ENCODE assay signal across 8 cellular contexts in the genomic region with DNA sequence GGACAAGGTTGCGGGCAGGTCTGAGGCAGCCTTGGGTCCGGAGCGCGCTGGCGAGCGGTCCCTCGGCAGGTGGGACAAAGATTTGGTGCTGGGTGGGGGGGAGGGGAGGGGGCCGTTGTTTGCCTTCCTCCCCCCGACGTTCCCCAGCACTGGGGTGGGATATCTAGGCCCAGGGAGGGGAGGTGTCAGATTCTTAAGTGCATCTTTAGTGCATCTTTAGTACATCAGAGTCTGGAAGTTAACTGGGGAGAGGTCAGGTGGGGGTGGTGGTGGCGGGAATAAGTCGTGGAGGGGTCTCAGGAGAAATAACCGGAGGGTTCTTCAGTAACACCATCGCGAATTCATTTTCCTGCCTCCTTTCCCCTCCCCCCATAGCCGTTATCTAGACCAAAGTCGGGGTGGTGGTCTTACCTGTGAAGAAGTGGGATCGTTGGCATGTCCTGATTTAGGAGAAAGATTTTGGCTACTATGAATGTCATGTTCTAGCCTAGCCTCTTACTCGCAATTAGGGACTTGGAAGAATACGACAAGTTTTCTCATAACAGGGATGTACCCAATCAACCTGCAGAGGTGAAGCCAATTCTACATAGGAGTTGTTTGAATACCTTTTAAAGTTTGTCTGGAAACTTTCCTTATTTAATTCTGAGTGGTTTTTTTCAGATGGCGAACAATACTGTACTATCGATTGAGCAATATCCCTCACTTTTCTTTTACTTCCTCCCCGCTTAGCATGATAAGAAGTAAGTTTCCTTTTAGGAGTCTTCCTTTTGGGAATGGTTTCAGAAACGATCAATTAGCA. TPM values are rescaled to one million over a fixed set of nuclear protein-coding genes. Genes with fewer than 3 reads are reported as not detected.
DNase-seq lines count a peak whose midpoint lies in the region; ATAC-seq, FAIRE-seq and TF ChIP-seq lines count a peak whose summit lies in the region.

No MANE protein-coding gene starts in this region.

- TF ChIP-seq RAD21 in GM12878 (IDR thresholded peaks at IDR 0.05; ENCODE audit: insufficient read depth, low read depth, low read length) = no peak

- FAIRE-seq in GM12878 (lab: Jason Lieb, UNC) = no peak

- peak; percentile 23 for DNase-seq in ELR (ENCODE audit: low read depth)
- DNase-seq in KBM-7 = peak; percentile 41
- DNase-seq in GM12878 (ENCODE audit: low read depth, low spot score) = no peak
- DNase-seq in lung (ENCODE audit: low spot score) = no peak
- no peak for DNase-seq in upper lobe of left lung

- ATAC-seq in GM12878 = no peak
- ATAC-seq in lung (ENCODE audit: insufficient read depth, low FRiP score) = no peak
- ATAC-seq in upper lobe of left lung (ENCODE audit: low FRiP score in 2 of 2) = no peak
- no peak for ATAC-seq in HG03175 (IDR thresholded peaks at IDR 0.05; ENCODE audit: unreplicated experiment)
- no peak for ATAC-seq in HG03095 (IDR thresholded peaks at IDR 0.05; ENCODE audit: unreplicated experiment)
- ATAC-seq in GM19463 (IDR thresholded peaks at IDR 0.05; ENCODE audit: unreplicated experiment) = no peak

- SMC1A ChIA-PET in GM12878 (lab: Charles Lee; ENCODE audit: uncharacterized antibody, unreplicated experiment) = interaction anchor here (1.3 kb wide), 1 partner anchor 67 kb away, joined by 3 read pairs; no protein-coding TSS in a partner anchor

- TF ChIP-seq EP300 in GM12878 (IDR thresholded peaks at IDR 0.05; ENCODE audit: borderline replicate concordance in 1 of 2, control insufficient read depth in 1 of 2, low read depth in 2 of 2, low read length in 2 of 2) = no peak
- TF ChIP-seq EP300 in upper lobe of left lung (IDR thresholded peaks at IDR 0.05) = no peak

- TF ChIP-seq CTCF in GM12878 (IDR thresholded peaks at IDR 0.05 in 2 of 3, conservative IDR thresholded peaks at IDR 0.05 in 1 of 3; ENCODE audit: control insufficient read depth in 2 of 3, extremely low read depth in 1 of 3, insufficient read depth in 1 of 3, low read depth in 3 of 3, low read length in 3 of 3) (no peak), lung (IDR thresholded peaks at IDR 0.05; ENCODE audit: control extremely low read depth, extremely low read depth) (no peak), upper lobe of left lung (IDR thresholded peaks at IDR 0.05) (no peak)

- 5% methylated on average over 21 of the region's 24 CpGs for WGBS in GM12878 (ENCODE audit: insufficient coverage, insufficient replicate concordance, low lambda C conversion rate, missing lambda C conversion rate)
- 0 to 1% methylated on average over 21 to 24 of the region's 24 CpGs for WGBS in lung, 2 donors
- WGBS in upper lobe of left lung, 2 donors = 2% methylated on average over 16 to 24 of the region's 24 CpGs

- H3K36me3 ChIP-seq in GM12878 (ENCODE audit: control insufficient read depth in 2 of 2, insufficient read depth in 2 of 2, low read length in 1 of 2) = no peaks in the 10 kb centered on the region
- H3K36me3 ChIP-seq in lung (ENCODE audit: control insufficient read depth in 2 of 2, insufficient read depth in 2 of 2, low read length in 2 of 2) = no peaks in the 10 kb centered on the region
- H3K36me3 ChIP-seq in upper lobe of left lung = no peaks in the 10 kb centered on the region

- H3K4me3 ChIP-seq in GM12878 (peak overlapping the region; percentile 87), lung (peak overlapping the region; percentile 96), upper lobe of left lung (peak overlapping the region; percentile 91 to 98 (median 96))

- H3K4me1 ChIP-seq in GM12878 (ENCODE audit: control insufficient read depth, insufficient read depth, low read length) = peaks cover 3% of the 10 kb centered on the region; the same call in 1 of the 2 replicates
- H3K4me1 ChIP-seq in lung (ENCODE audit: control insufficient read depth in 2 of 2, insufficient read depth in 2 of 2, low read length in 2 of 2) = peaks cover 0 to 1% of the 10 kb centered on the region in 2 donors
- H3K4me1 ChIP-seq in upper lobe of left lung = peaks cover 18 to 31% (median 25%) of the 10 kb centered on the region in 4 donors

- no peaks in the 10 kb centered on the region for H4K20me1 ChIP-seq in GM12878 (ENCODE audit: control insufficient read depth, insufficient read depth)

- H2AFZ ChIP-seq in GM12878 (ENCODE audit: control insufficient read depth, low read depth, low read length) = peak overlapping the region; percentile 74

- peak overlapping the region; percentile 89 for H3K4me2 ChIP-seq in GM12878 (ENCODE audit: control insufficient read depth, insufficient read depth)

- H3K27me3 ChIP-seq in GM12878 (replicated peaks in 1 of 2; ENCODE audit: control insufficient read depth in 2 of 2, insufficient read depth in 2 of 2, low read length in 1 of 2) = no peaks in the 10 kb centered on the region
- no peaks in the 10 kb centered on the region for H3K27me3 ChIP-seq in lung (ENCODE audit: control insufficient read depth, insufficient read depth)
- H3K27me3 ChIP-seq in upper lobe of left lung = no peaks in the 10 kb centered on the region

- POLR2A ChIA-PET in GM12878 (lab: Charles Lee) = interaction anchor here (0.7 to 1.4 kb wide), 2 partner anchors 30 to 67 kb away, joined by 3 to 4 read pairs; no protein-coding TSS in a partner anchor

- RAD21 ChIA-PET in GM12878 (lab: Charles Lee; ENCODE audit: unreplicated experiment) = interaction anchor here (1.4 kb wide), 1 partner anchor 67 kb away, joined by 5 read pairs; no protein-coding TSS in a partner anchor

- H3K27ac ChIP-seq in GM12878 (ENCODE audit: control insufficient read depth, insufficient read depth) (peak overlapping the region; percentile 85), lung (ENCODE audit: low read depth in 1 of 2, low read length in 1 of 2) (peak overlapping the region; percentile 88 to 90), upper lobe of left lung (peak overlapping the region; percentile 90 to 95 (median 94))

- H3K9ac ChIP-seq in GM12878 (ENCODE audit: control insufficient read depth, insufficient read depth, low read length) = peak overlapping the region; percentile 79

- peaks cover 55% of the 10 kb centered on the region for H3K79me2 ChIP-seq in GM12878 (ENCODE audit: control insufficient read depth, insufficient read depth, low read length)

- BruUV-seq in GM12878 (replicated peaks; lab: Mats Ljungman, UMichigan) = TSS peak; percentile 77

- TF ChIP-seq POLR2A in GM12878 (IDR thresholded peaks at IDR 0.05; ENCODE audit: low read depth, low read length) (no peak), upper lobe of left lung (IDR thresholded peaks at IDR 0.05) (no peak)

- H3K9me3 ChIP-seq in GM12878 (replicated peaks; ENCODE audit: control insufficient read depth, insufficient read depth, low read length) (no peaks in the 10 kb centered on the region; the same call in 2 of the 3 replicates), lung (ENCODE audit: control insufficient read depth in 2 of 2, insufficient read depth in 1 of 2, low read length in 1 of 2) (no peaks in the 10 kb centered on the region), upper lobe of left lung (no peaks in the 10 kb centered on the region)

- intact Hi-C loops in GM12878 (cut with micrococcal nuclease; ENCODE audit: unreplicated experiment) = loop anchor here (5.0 kb wide), 2 partner anchors 37 to 77 kb away; a partner anchor contains a TSS

- in situ Hi-C loops in KBM-7 (cut with MboI; ENCODE audit: low pct_unique_long_range_greater_than_20kb, low sequenced_read_pairs) (no loop called here), GM12878 (cut with MboI) (no loop called here)

- CTCF ChIA-PET in GM12878 (lab: Yijun Ruan, JAX) = interaction anchor here (0.9 kb wide), 1 partner anchor 67 kb away, joined by 4 read pairs; no protein-coding TSS in a partner anchor

RNA-seq across cellular contexts. Expression of a gene that starts 0.9 kb away (rescaled TPM):
- 58.7 and 61.0 TPM in 2 replicates for total RNA-seq in GM12878 (2013; cell fraction: nucleolus; rRNA removed)
- total RNA-seq in GM12878 (2014; rRNA removed) (22.1 and 27.4 TPM in 2 replicates), GM12878 (2014; rRNA removed; fragmentation: Illumina TruSeq; extraction: Trizol) (26.4 and 29.5 TPM in 2 replicates), GM12878 (2021) (37.0 and 38.4 TPM in 2 replicates), lung (10 to 100 TPM; 31.6 to 63.8 TPM), upper lobe of left lung (10 to 100 TPM; 17.6 to 47.1 (median 38.3) TPM)
- polyA plus RNA-seq in GM12878 (2011; ENCODE audit: low read depth) = 12.4 TPM
- polyA plus RNA-seq in GM12878 (2011; rRNA removed) (29.8 and 46.0 TPM in 2 replicates), GM12878 (2014; fragmentation: Illumina TruSeq; extraction: Trizol) (30.4 and 36.1 TPM in 2 replicates), GM12878 (2014; fragmentation: Nextera tagmentation; extraction: Ambion mirVana) (1 to 10 TPM; 8.0 to 8.5 TPM), GM12878 (2014; rRNA removed) (18.5 and 21.2 TPM in 2 replicates), GM12878 (2016; fragmentation: Nextera tagmentation; extraction: Ambion mirVana) (10 to 100 TPM; 32.6 to 36.7 TPM), lung (10 to 100 TPM in 1 of 2 donors, 1 to 10 TPM in 1; 9.0 to 11.7 TPM)
- polyA plus RNA-seq in GM12878 (2011; cell fraction: cytosol; rRNA removed) = 14.1 and 14.2 TPM in 2 replicates
- polyA plus RNA-seq in GM12878 (2011; cell fraction: nucleus; rRNA removed) = 19.3 and 20.5 TPM in 2 replicates
- 13.0 and 15.6 TPM in 2 replicates for polyA plus RNA-seq in GM12878 (2012)
- 46.2 and 54.7 TPM in 2 replicates for polyA minus RNA-seq in GM12878 (2011; rRNA and poly(A)+ RNA removed)
- polyA minus RNA-seq in GM12878 (2011; cell fraction: cytosol; rRNA and poly(A)+ RNA removed) = 15.4 and 21.8 TPM in 2 replicates
- 19.2 and 27.1 TPM in 2 replicates for polyA minus RNA-seq in GM12878 (2011; cell fraction: nucleus; rRNA and poly(A)+ RNA removed)

Comparison
In these comparisons a context has a peak if more than half of its experiments do, and no peak if none do; other contexts are left out.
1. DNase-seq: peak in ELR (single experiment) and KBM-7 (single experiment); none in GM12878 (single experiment), lung (single experiment) and upper lobe of left lung (0 of 2).
2. Peak in every context shown above with its lines, with median percentiles within 50 percentile points of each other: H3K27ac ChIP-seq and H3K4me3 ChIP-seq.